12 cellular contexts compared by ENCODE assay signal in genomic region chr6:54194067-54194466, GRCh38.
DNase-seq lines count a peak whose midpoint lies in the region; ATAC-seq and TF ChIP-seq lines count a peak whose summit lies in the region.
"Had no signal": no experiment of that assay in that cellular context is flagged by ENCODE, and none has a peak within 500 bp of the region (broad histone marks: within the 10 kb centered on the region; RNA-seq: fewer than 3 reads in every experiment).

No MANE protein-coding gene starts in this region.

- ATAC-seq in SK-N-SH treated with all-trans-retinoic acid at 6 μM for 48 hours: peak; percentile 85

- DNase-seq in A172 (ENCODE audit: low spot score) (peak; percentile 36), HCEC 1CT (peak; percentile 50), iPS-NIHi7 (ENCODE audit: extremely low spot score) (peak; percentile 27), GDM1 (lab: John Stamatoyannopoulos, UW) (no peak), superior temporal gyrus (ENCODE audit: extremely low spot score) (no peak)
- no peak for DNase-seq in activated CD4-positive, alpha-beta T cell treated with anti-CD3 and anti-CD28 coated beads for 4 hours
- no peak for DNase-seq in activated CD4-positive, CD25-positive, alpha-beta regulatory T cell (lab: John Stamatoyannopoulos, UW)
- DNase-seq: activated T-cell treated with anti-CD3 and anti-CD28 coated beads for 4 hours; NCI-H1930; sigmoid colon; stimulated activated naive CD4-positive, alpha-beta T cell treated with Interleukin-2 at 50 U/mL for 16 hours had no signal

TF ChIP-seq in SK-N-SH treated with all-trans-retinoic acid at 6 μM for 48 hours, 23 proteins besides CTCF, POLR2A, EP300 and RAD21:
- TF ChIP-seq ARNTL (CRISPR knock-in tag; IDR thresholded peaks at IDR 0.05; ENCODE audit: borderline replicate concordance, low read depth) (no peak), ZNF70 (CRISPR knock-in tag; IDR thresholded peaks at IDR 0.05) (no peak), TOX (CRISPR knock-in tag; IDR thresholded peaks at IDR 0.05; ENCODE audit: borderline replicate concordance) (peak; percentile 84), GLIS3 (CRISPR knock-in tag; IDR thresholded peaks at IDR 0.05) (no peak)

Comparison
In these comparisons a context has a peak if more than half of its experiments do, and no peak if none do; other contexts are left out.
1. DNase-seq: peak in A172 (single experiment), HCEC 1CT (single experiment) and iPS-NIHi7 (single experiment); none in GDM1 (single experiment), activated CD4-positive, alpha-beta T cell treated with anti-CD3 and anti-CD28 coated beads for 4 hours (0 of 2), activated CD4-positive, CD25-positive, alpha-beta regulatory T cell (0 of 4) and superior temporal gyrus (single experiment).